Comparison of ENCODE assay signal across 1 cellular context in genomic region chr2:187547353-187547979, GRCh38.
A peak's percentile ranks its signal among the peaks of the same experiment; 100 is the strongest.
TF ChIP-seq lines count a peak whose summit lies in the region.

No MANE protein-coding gene starts in this region.

TF ChIP-seq in SK-N-SH, 30 proteins besides CTCF, POLR2A, EP300 and RAD21 (continued from another document):
- TF ChIP-seq ZBTB33 (IDR thresholded peaks at IDR 0.05; ENCODE audit: borderline replicate concordance, low read depth) (no peak; the same call in 1 of the 2 replicates), YY1 (IDR thresholded peaks at IDR 0.05; ENCODE audit: low read depth) (0 out of 2 replicates have a peak, but pooled peaks have one; percentile 43), GATA2 (CRISPR knock-in tag; IDR thresholded peaks at IDR 0.05) (no peak), RCOR1 (IDR thresholded peaks at IDR 0.05; ENCODE audit: low read length) (no peak), USF1 (IDR thresholded peaks at IDR 0.05; ENCODE audit: borderline replicate concordance, low read depth) (no peak), JUND (IDR thresholded peaks at IDR 0.05) (peak; percentile 94), MAX (IDR thresholded peaks at IDR 0.05; ENCODE audit: low read depth) (peak; percentile 45; the same call in 1 of the 2 replicates), PBX3 (IDR thresholded peaks at IDR 0.05) (peak; percentile 69), SIN3A (IDR thresholded peaks at IDR 0.05; ENCODE audit: borderline replicate concordance, low read depth, low read length) (no peak), REST (IDR thresholded peaks at IDR 0.05; ENCODE audit: low read depth, low read length) (no peak), FOXM1 (IDR thresholded peaks at IDR 0.05; ENCODE audit: low read depth) (no peak)
